ENCODE assay signal across 33 cellular contexts in genomic region chr7:23616593-23616992, GRCh38.
"Had no signal": no experiment of that assay in that cellular context is flagged by ENCODE, and none has a peak within 500 bp of the region (broad histone marks: within the 10 kb centered on the region; RNA-seq: fewer than 3 reads in every experiment).

No MANE protein-coding gene starts in this region.

- H3K9me3 ChIP-seq: adrenal gland had no signal

- H3K4me3 ChIP-seq: adrenal gland, ascending aorta, cardiac muscle cell had no signal

- FAIRE-seq: bronchial epithelial cell, TTC549 had no signal

- H3K27ac ChIP-seq: adrenal gland, ascending aorta, cardiac muscle cell, VCaP had no signal

- DNase-seq: activated B cell treated with CpG ODN at 0.5 μM for 24 hours; activated CD4-positive, alpha-beta memory T cell treated with anti-CD3 and anti-CD28 coated beads for 36 hours; activated CD4-positive, alpha-beta T cell treated with anti-CD3 and anti-CD28 coated beads for 4 hours; activated CD4-positive, alpha-beta T cell treated with anti-CD3 and anti-CD28 coated beads, Interleukin-2, amount 10 ng/mL, durations not matched to agents 24 days and 14 days; activated CD4-positive, alpha-beta T cell treated with anti-CD3 and anti-CD28 coated beads, Interleukin-2, amount 50 U/mL, for 1 hour; activated CD4-positive, alpha-beta T cell treated with anti-CD3 and anti-CD28 coated beads, Interleukin-2, amount 50 U/mL, for 4 hours; activated CD4-positive, CD25-positive, alpha-beta regulatory T cell treated with anti-CD3 and anti-CD28 coated beads, Interleukin-2, amount 50 U/mL, for 72 hours; activated CD8-positive, alpha-beta memory T cell treated with anti-CD3 and anti-CD28 coated beads, Interleukin-2, amount 50 U/mL, for 4 hours; activated CD8-positive, alpha-beta T cell treated with anti-CD3 and anti-CD28 coated beads for 36 hours; activated effector memory CD4-positive, alpha-beta T cell treated with anti-CD3 and anti-CD28 coated beads, Interleukin-2, amount 50 U/mL, for 16 hours; activated gamma-delta T cell treated with Interleukin-2 at 50 U/mL for 16 hours; activated naive CD4-positive, alpha-beta T cell; activated naive CD4-positive, alpha-beta T cell treated with anti-CD3 and anti-CD28 coated beads for 36 hours; activated naive CD4-positive, alpha-beta T cell treated with anti-CD3 and anti-CD28 coated beads, Interleukin-2, amount 50 U/mL, for 16 hours; activated naive CD8-positive, alpha-beta T cell treated with anti-CD3 and anti-CD28 coated beads for 36 hours; activated T-cell treated with anti-CD3 and anti-CD28 coated beads for 4 hours; activated T-cell treated with anti-CD3 and anti-CD28 coated beads, Interleukin-2, amount 50 U/mL, for 1 hour; activated T-cell treated with anti-CD3 and anti-CD28 coated beads, Interleukin-2, amount 50 U/mL, for 4 hours; activated T-cell treated with anti-CD3 and anti-CD28 coated beads, Interleukin-2, amount 50 U/mL, for 72 hours; adrenal gland; amygdala; anterior cingulate cortex; caudate nucleus; T-helper 1 cell; T-helper 2 cell; T-helper 9 cell had no signal

- H3K4me1 ChIP-seq: adrenal gland, ascending aorta had no signal

- H3K36me3 ChIP-seq: cardiac muscle cell had no signal

- H3K27me3 ChIP-seq: adrenal gland, ascending aorta, cardiac muscle cell had no signal

- ATAC-seq: activated CD8-positive, alpha-beta T cell treated with anti-CD3 and anti-CD28 coated beads for 36 hours; activated naive CD4-positive, alpha-beta T cell treated with anti-CD3 and anti-CD28 coated beads, Interleukin-2, amount 50 U/mL, for 72 hours; activated T-cell treated with anti-CD3 and anti-CD28 coated beads, Interleukin-2, amount 50 U/mL, for 4 hours; activated T-cell treated with anti-CD3 and anti-CD28 coated beads, Interleukin-2, amount 50 U/mL, for 72 hours; activated T-helper 17 cell treated with anti-CD3 and anti-CD28 coated beads, Interleukin-2, amount 50 U/mL, for 72 hours had no signal
